8 cellular contexts compared by ENCODE assay signal in the genomic region with DNA sequence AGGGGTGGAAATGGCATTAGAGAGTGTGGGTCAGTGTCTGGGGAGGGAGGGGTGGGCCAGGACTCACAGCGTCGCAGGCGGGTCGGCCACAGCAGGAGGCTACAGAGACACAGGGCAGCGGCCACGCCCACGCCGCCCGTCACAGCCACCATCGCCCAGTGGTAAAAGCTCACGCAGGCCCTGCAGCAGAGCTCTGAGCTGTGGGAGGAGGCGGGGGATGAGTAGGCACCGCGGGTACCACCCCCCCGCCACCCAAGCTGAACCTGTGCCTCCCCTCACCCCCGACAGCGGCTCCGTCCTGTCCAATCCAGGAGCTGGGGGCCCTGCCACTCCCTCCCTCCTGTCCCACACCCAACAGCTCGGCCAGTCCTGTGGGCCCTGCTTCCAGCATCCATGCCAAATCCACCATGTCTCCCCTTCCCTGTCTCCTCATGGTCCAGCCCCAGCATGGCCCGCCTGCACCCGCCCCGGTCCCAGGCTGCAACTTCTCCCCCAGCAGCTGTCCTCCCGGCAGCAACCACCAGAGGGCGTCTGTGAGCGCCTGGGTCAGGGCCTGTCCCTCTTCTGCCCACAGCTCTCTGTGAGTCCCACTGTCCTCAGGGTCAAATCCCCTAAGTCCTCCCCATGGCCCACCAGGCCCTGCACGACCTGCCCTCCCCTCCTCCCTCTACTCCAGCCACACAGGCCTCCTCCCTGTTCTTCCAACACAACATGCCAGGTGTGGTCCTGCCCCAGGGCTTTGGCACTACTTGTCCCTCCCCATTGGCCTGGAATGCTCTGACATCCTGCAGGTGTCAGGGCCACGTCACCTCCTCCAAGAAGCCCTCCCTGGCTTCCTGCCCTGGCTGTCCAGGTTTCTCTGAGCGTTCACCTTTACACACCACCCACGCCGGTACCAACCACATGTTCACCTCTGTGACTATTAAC. TPM values are rescaled to one million over a fixed set of nuclear protein-coding genes. Genes with fewer than 3 reads are reported as not detected.
DNase-seq lines count a peak whose midpoint lies in the region; FAIRE-seq and TF ChIP-seq lines count a peak whose summit lies in the region.

No MANE protein-coding gene starts in this region.

- no peak overlapping the region for H3K9ac ChIP-seq in mesenchymal stem cell (ENCODE audit: low read length)

- H3K4me1 ChIP-seq in mesenchymal stem cell (ENCODE audit: control insufficient read depth, insufficient read depth, low read depth, low read length) = peaks cover 11% of the 10 kb centered on the region

- H4K8ac ChIP-seq in mesenchymal stem cell (ENCODE audit: low read length) = no peak overlapping the region

- H3K27me3 ChIP-seq in mesenchymal stem cell (ENCODE audit: control insufficient read depth in 1 of 2, insufficient read depth in 1 of 2, low read length in 2 of 2) = no peaks in the 10 kb centered on the region

- H2AFZ ChIP-seq in mesenchymal stem cell (ENCODE audit: low read depth, low read length) = no peak overlapping the region

- no peak overlapping the region for H2BK15ac ChIP-seq in mesenchymal stem cell (ENCODE audit: low read depth, poor library complexity, severe bottlenecking)

- H3K18ac ChIP-seq in mesenchymal stem cell (ENCODE audit: low read depth in 1 of 2, low read length in 2 of 2) = no peak overlapping the region

- peak overlapping the region in 1 of 2 experiments; percentile 9 for H2BK12ac ChIP-seq in mesenchymal stem cell (ENCODE audit: low read length in 2 of 2)

- no peak overlapping the region for H2BK120ac ChIP-seq in mesenchymal stem cell (ENCODE audit: low read depth, low read length)

- DNase-seq in GM12891 (ENCODE audit: insufficient read length, low spot score) (peak; percentile 91), NCI-H226 (peak; percentile 73), ecto neural progenitor cell (ENCODE audit: low spot score) (peak; percentile 92), mesenchymal stem cell (peak; percentile 62), cortex of kidney (lab: John Stamatoyannopoulos, UW) (no peak), GF-D8 (lab: John Stamatoyannopoulos, UW) (no peak)
- peak; percentile 28 to 55 for DNase-seq in activated CD8-positive, alpha-beta memory T cell treated with anti-CD3 and anti-CD28 coated beads for 4 hours (ENCODE audit: low read depth in 2 of 2)
- DNase-seq in stimulated activated CD8-positive, alpha-beta memory T cell treated with anti-CD3 and anti-CD28 coated beads, Interleukin-15, amount 100 ng/mL, for 48 hours (ENCODE audit: low read depth in 2 of 2) = peak; percentile 51 to 61

- no peak overlapping the region for H3K4me3 ChIP-seq in mesenchymal stem cell (ENCODE audit: insufficient read depth in 1 of 2, low read depth in 1 of 2, low read length in 2 of 2)

- no peak overlapping the region for H4K91ac ChIP-seq in mesenchymal stem cell (ENCODE audit: low read length)

- peak; percentile 81 for FAIRE-seq in GM12891 (lab: Jason Lieb, UNC)

- no peak overlapping the region for H3K27ac ChIP-seq in mesenchymal stem cell (ENCODE audit: low read length, poor library complexity, severe bottlenecking)

- H3K23ac ChIP-seq in mesenchymal stem cell (ENCODE audit: low read length in 2 of 2) = peak overlapping the region in 1 of 2 experiments; percentile 48

- H3K9me3 ChIP-seq in mesenchymal stem cell (ENCODE audit: control insufficient read depth, low read length) = no peaks in the 10 kb centered on the region

- no peak overlapping the region for H3K14ac ChIP-seq in mesenchymal stem cell (ENCODE audit: low read length in 2 of 2)

- no peak overlapping the region for H3K4ac ChIP-seq in mesenchymal stem cell (ENCODE audit: low read depth in 1 of 2, low read length in 2 of 2)

- TF ChIP-seq POLR2A in GM12891 (IDR thresholded peaks at IDR 0.05; ENCODE audit: low read depth, low read length) = no peak

- H3K79me1 ChIP-seq in mesenchymal stem cell (replicated peaks; ENCODE audit: low read length, poor library complexity, severe bottlenecking) = peaks cover 25% of the 10 kb centered on the region

- no peak overlapping the region for H2AK5ac ChIP-seq in mesenchymal stem cell (ENCODE audit: low read length, severe bottlenecking)

- no peak overlapping the region for H3K4me2 ChIP-seq in mesenchymal stem cell (ENCODE audit: low read length, poor library complexity, severe bottlenecking)

- no peak overlapping the region for H2BK5ac ChIP-seq in mesenchymal stem cell (ENCODE audit: low read depth, low read length, poor library complexity, severe bottlenecking)

- H3K36me3 ChIP-seq in mesenchymal stem cell (ENCODE audit: control insufficient read depth in 1 of 2, insufficient read depth in 2 of 2, low read depth in 1 of 2, low read length in 2 of 2) = peaks cover 27 to 71% of the 10 kb centered on the region in 2 experiments

- WGBS in mesenchymal stem cell = 63% methylated on average over 29 of the region's 30 CpGs

TF ChIP-seq in GM12891, 5 proteins besides CTCF, POLR2A, EP300 and RAD21:
- TF ChIP-seq POLR2AphosphoS5 (IDR thresholded peaks at IDR 0.05; ENCODE audit: low read depth, low read length) = no peak
- TF ChIP-seq SPI1 (IDR thresholded peaks at IDR 0.05; ENCODE audit: low read depth, low read length) = no peak
- no peak for TF ChIP-seq POU2F2 (IDR thresholded peaks at IDR 0.05; ENCODE audit: low read depth, low read length)
- no peak for TF ChIP-seq PAX5 (IDR thresholded peaks at IDR 0.05; ENCODE audit: insufficient read depth, low read length, severe bottlenecking)
- TF ChIP-seq TAF1 (IDR thresholded peaks at IDR 0.05; ENCODE audit: low read depth, low read length) = no peak

RNA-seq across cellular contexts. Expression of a gene that starts 6.0 kb away (rescaled TPM):
- 0.63 TPM for polyA plus RNA-seq in GM12891 (2012; ENCODE audit: low read depth, missing spikeins)
- polyA plus RNA-seq in mesenchymal stem cell (2013, experiment 1 of 2) = not detected
- not detected for polyA plus RNA-seq in mesenchymal stem cell (2013, experiment 2 of 2)

RNA-seq across cellular contexts. Expression of a gene that starts 12.4 kb away (rescaled TPM):
- 22.7 TPM for polyA plus RNA-seq in GM12891 (2012; ENCODE audit: low read depth, missing spikeins)
- polyA plus RNA-seq in mesenchymal stem cell (2013, experiment 1 of 2) = 108 TPM
- 107 TPM for polyA plus RNA-seq in mesenchymal stem cell (2013, experiment 2 of 2)

RNA-seq across cellular contexts. Expression of a gene that starts 27.7 kb away (rescaled TPM):
- polyA plus RNA-seq in GM12891 (2012; ENCODE audit: low read depth, missing spikeins) = 44.6 TPM
- polyA plus RNA-seq in mesenchymal stem cell (2013, experiment 1 of 2) = 91.0 TPM
- 88.5 TPM for polyA plus RNA-seq in mesenchymal stem cell (2013, experiment 2 of 2)

RNA-seq across cellular contexts. Expression of a gene that starts 38.9 kb away (rescaled TPM):
- polyA plus RNA-seq in GM12891 (2012; ENCODE audit: low read depth, missing spikeins) = 18.0 TPM
- 30.7 TPM for polyA plus RNA-seq in mesenchymal stem cell (2013, experiment 1 of 2)
- polyA plus RNA-seq in mesenchymal stem cell (2013, experiment 2 of 2) = 28.8 TPM

RNA-seq across cellular contexts. Expression of a gene that starts 40.3 kb away (rescaled TPM):
- polyA plus RNA-seq in GM12891 (2012; ENCODE audit: low read depth, missing spikeins) = 0.06 TPM
- 5.4 TPM for polyA plus RNA-seq in mesenchymal stem cell (2013, experiment 1 of 2)
- polyA plus RNA-seq in mesenchymal stem cell (2013, experiment 2 of 2) = 5.2 TPM

Comparison
In these comparisons a context has a peak if more than half of its experiments do, and no peak if none do; other contexts are left out.
1. DNase-seq: peak in GM12891 (single experiment), NCI-H226 (single experiment), activated CD8-positive, alpha-beta memory T cell treated with anti-CD3 and anti-CD28 coated beads for 4 hours (2 of 2), ecto neural progenitor cell (single experiment), mesenchymal stem cell (single experiment) and stimulated activated CD8-positive, alpha-beta memory T cell treated with anti-CD3 and anti-CD28 coated beads, Interleukin-15, amount 100 ng/mL, for 48 hours (2 of 2); none in cortex of kidney (single experiment) and GF-D8 (single experiment).